8 cellular contexts compared by ENCODE assay signal in genomic region chr2:151071382-151071781, GRCh38.
A peak's percentile ranks its signal among the peaks of the same experiment; 100 is the strongest.
DNase-seq lines count a peak whose midpoint lies in the region; ATAC-seq and TF ChIP-seq lines count a peak whose summit lies in the region.

No MANE protein-coding gene starts in this region.

- peaks cover 26% of the 10 kb centered on the region for H3K4me1 ChIP-seq in HUES48 (ENCODE audit: control insufficient read depth, insufficient read depth, low read length)
- no peaks in the 10 kb centered on the region for H3K4me1 ChIP-seq in adipocyte (ENCODE audit: control insufficient read depth, insufficient read depth, low read length)

- H3K36me3 ChIP-seq in HUES48 (ENCODE audit: control insufficient read depth, insufficient read depth, low read length) (no peaks in the 10 kb centered on the region), adipocyte (ENCODE audit: control insufficient read depth, insufficient read depth, low read length, severe bottlenecking) (no peaks in the 10 kb centered on the region)

- intact Hi-C loops in left cardiac atrium (cut with DNase I), result no loop called here

- TF ChIP-seq CTCF in GM13976 (IDR thresholded peaks at IDR 0.05; ENCODE audit: borderline replicate concordance, control extremely low read depth, extremely low read depth, insufficient read depth, missing control alignments), result no peak

- DNase-seq in AG08396 (ENCODE audit: low spot score) (peak; percentile 26), adipocyte (ENCODE audit: low read depth) (peak; percentile 67), islet precursor cell (peak; percentile 75), GM13976 (ENCODE audit: low spot score) (no peak), left cardiac atrium (no peak)

- H3K27me3 ChIP-seq in HUES48 (ENCODE audit: control insufficient read depth, insufficient read depth, low read length), result no peaks in the 10 kb centered on the region
- no peaks in the 10 kb centered on the region for H3K27me3 ChIP-seq in adipocyte (replicated peaks; ENCODE audit: control insufficient read depth, insufficient read depth, low read length)

- in situ Hi-C loops in GM13976 (cut with MboI; ENCODE audit: low sequenced_read_pairs, unreplicated experiment), result no loop called here

- H3K9me3 ChIP-seq in HUES48 (ENCODE audit: control insufficient read depth, insufficient read depth, low read length), result no peaks in the 10 kb centered on the region
- no peaks in the 10 kb centered on the region for H3K9me3 ChIP-seq in adipocyte (ENCODE audit: control insufficient read depth, low read length)

- H3K9ac ChIP-seq in HUES48 (ENCODE audit: low read depth, low read length), result no peak overlapping the region
- H3K9ac ChIP-seq in adipocyte (ENCODE audit: low read length), result no peak overlapping the region

- no peak overlapping the region for H3K4me3 ChIP-seq in HUES48 (ENCODE audit: low read depth, low read length)
- H3K4me3 ChIP-seq in adipocyte (ENCODE audit: low read length), result no peak overlapping the region

- H3K27ac ChIP-seq in HUES48 (ENCODE audit: low read depth, low read length), result peak overlapping the region; percentile 56

- ATAC-seq in HG02571 (IDR thresholded peaks at IDR 0.05; ENCODE audit: unreplicated experiment) (no peak), left cardiac atrium (no peak), GM21786 (IDR thresholded peaks at IDR 0.05; ENCODE audit: unreplicated experiment) (no peak)

Comparison
In these comparisons a context has a peak if more than half of its experiments do, and no peak if none do; other contexts are left out.
1. DNase-seq: peak in AG08396 (single experiment), adipocyte (single experiment) and islet precursor cell (single experiment); none in GM13976 (single experiment) and left cardiac atrium (single experiment).